In the genomic region with DNA sequence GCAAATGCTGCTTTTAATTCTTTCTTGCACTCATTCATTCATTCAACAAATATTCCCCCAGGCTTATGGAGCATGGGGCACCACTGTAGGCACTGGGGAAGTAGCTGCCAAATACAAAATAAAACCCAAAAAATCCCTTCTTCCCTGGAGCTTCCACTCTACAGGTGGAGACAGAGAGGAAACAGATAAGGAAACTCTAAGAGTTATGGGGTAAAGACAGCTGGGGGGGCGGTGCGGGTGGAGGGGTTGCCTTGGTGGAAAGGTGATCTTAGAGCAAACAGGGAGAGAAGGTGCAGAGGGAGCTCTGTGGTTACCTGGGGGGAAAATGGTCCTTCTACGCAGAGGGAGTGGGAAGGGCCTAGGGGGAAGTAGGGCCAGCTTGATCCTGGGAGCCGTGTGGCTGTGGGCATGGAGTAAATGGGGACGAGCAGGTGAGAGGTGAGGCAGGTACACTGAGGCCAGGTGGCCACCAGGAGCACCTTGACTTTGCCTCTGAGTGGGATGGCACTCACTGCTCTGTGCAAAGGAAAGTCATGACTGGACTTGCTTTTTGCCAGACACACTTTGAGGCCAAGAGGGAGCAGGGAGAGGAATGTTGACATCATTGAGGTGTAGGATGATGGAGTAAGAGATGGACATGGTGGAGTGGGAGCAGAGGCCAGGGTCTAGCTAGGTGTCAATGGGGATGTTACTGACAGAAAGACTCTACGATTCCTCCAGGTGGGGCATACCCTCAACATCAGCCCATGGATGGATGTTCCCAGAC, we compare ENCODE assay signal across 13 cellular contexts.
DNase-seq lines count a peak whose midpoint lies in the region; ATAC-seq and TF ChIP-seq lines count a peak whose summit lies in the region.
"Had no signal": no experiment of that assay in that cellular context is flagged by ENCODE, and none has a peak within 500 bp of the region (broad histone marks: within the 10 kb centered on the region; RNA-seq: fewer than 3 reads in every experiment).

No MANE protein-coding gene starts in this region.

- H3K4me3 Mint-ChIP-seq in natural killer cell treated with Interleukin-12 subunit alpha and Interleukin-12 subunit beta and Interleukin-15 and Interleukin-18, amount 100 ng/mL, for 72 hours: no peak overlapping the region
- no peak overlapping the region for H3K4me3 Mint-ChIP-seq in natural killer cell
- H3K4me3 Mint-ChIP-seq: activated CD4-positive, alpha-beta T cell treated with anti-CD3 and anti-CD28 coated beads, Interleukin-2, amount 10 ng/mL, durations not matched to agents 7 days and 5 days had no signal

- peak; percentile 6 for DNase-seq in natural killer cell treated with Interleukin-12 subunit alpha and Interleukin-12 subunit beta and Interleukin-15 and Interleukin-18, amount 100 ng/mL, for 72 hours (ENCODE audit: low spot score)
- DNase-seq in natural killer cell: no peak
- DNase-seq in WERI-Rb-1: no peak
- DNase-seq in lower lobe of right lung: no peak
- DNase-seq in uterus: no peak
- DNase-seq in OCI-M1 (lab: John Stamatoyannopoulos, UW): no peak
- DNase-seq in NCI-H1694 (lab: John Stamatoyannopoulos, UW): no peak
- DNase-seq in kidney tubule cell (ENCODE audit: low spot score): no peak
- DNase-seq: activated CD4-positive, alpha-beta T cell treated with anti-CD3 and anti-CD28 coated beads, Interleukin-2, amount 10 ng/mL, durations not matched to agents 7 days and 5 days; activated T-cell treated with anti-CD3 and anti-CD28 coated beads, Interleukin-2, amount 50 U/mL, for 72 hours; T-helper 9 cell had no signal

- H3K4me1 ChIP-seq in lower lobe of right lung: peaks cover 33% of the 10 kb centered on the region
- peaks cover 0 to 6% of the 10 kb centered on the region in 2 donors for H3K4me1 ChIP-seq in uterus

- peak in 1 of 2 donors; percentile 8 for ATAC-seq in natural killer cell treated with Interleukin-12 subunit alpha and Interleukin-12 subunit beta and Interleukin-15 and Interleukin-18, amount 100 ng/mL, for 72 hours
- no peak for ATAC-seq in natural killer cell
- ATAC-seq in lower lobe of right lung: no peak
- ATAC-seq: activated T-cell treated with anti-CD3 and anti-CD28 coated beads, Interleukin-2, amount 50 U/mL, for 72 hours had no signal

- H3K4me3 ChIP-seq in WERI-Rb-1 (ENCODE audit: low read depth, low read length) (peak overlapping the region; percentile 31), lower lobe of right lung (no peak overlapping the region), uterus (no peak overlapping the region)
- H3K4me3 ChIP-seq: thoracic aorta had no signal

- H3K9me3 Mint-ChIP-seq in natural killer cell treated with Interleukin-12 subunit alpha and Interleukin-12 subunit beta and Interleukin-15 and Interleukin-18, amount 100 ng/mL, for 72 hours: no peaks in the 10 kb centered on the region
- no peaks in the 10 kb centered on the region for H3K9me3 Mint-ChIP-seq in natural killer cell

- TF ChIP-seq CTCF in natural killer cell (IDR thresholded peaks at IDR 0.05): no peak
- no peak for TF ChIP-seq CTCF in WERI-Rb-1 (IDR thresholded peaks at IDR 0.05; ENCODE audit: low read depth, low read length)
- TF ChIP-seq CTCF in lower lobe of right lung (IDR thresholded peaks at IDR 0.05): no peak
- TF ChIP-seq CTCF in uterus (IDR thresholded peaks at IDR 0.05): no peak

- H3K36me3 ChIP-seq in WERI-Rb-1 (no peaks in the 10 kb centered on the region), lower lobe of right lung (no peaks in the 10 kb centered on the region), uterus (no peaks in the 10 kb centered on the region)
- H3K36me3 ChIP-seq: neutrophil, thoracic aorta had no signal

- peaks cover 0 to 5% of the 10 kb centered on the region in 2 donors for H3K4me1 Mint-ChIP-seq in natural killer cell treated with Interleukin-12 subunit alpha and Interleukin-12 subunit beta and Interleukin-15 and Interleukin-18, amount 100 ng/mL, for 72 hours (ENCODE audit: low read depth in 2 of 2)
- no peaks in the 10 kb centered on the region for H3K4me1 Mint-ChIP-seq in natural killer cell

- peaks cover 21 to 23% of the 10 kb centered on the region in 2 donors for H3K27me3 Mint-ChIP-seq in natural killer cell treated with Interleukin-12 subunit alpha and Interleukin-12 subunit beta and Interleukin-15 and Interleukin-18, amount 100 ng/mL, for 72 hours
- peaks cover 0 to 16% of the 10 kb centered on the region in 2 donors for H3K27me3 Mint-ChIP-seq in natural killer cell (ENCODE audit: low read depth in 2 of 2)

- H3K27me3 ChIP-seq in WERI-Rb-1 (ENCODE audit: insufficient read depth, low read depth, severe bottlenecking) (no peaks in the 10 kb centered on the region), lower lobe of right lung (ENCODE audit: low read depth) (no peaks in the 10 kb centered on the region), uterus (no peaks in the 10 kb centered on the region)
- H3K27me3 ChIP-seq: neutrophil had no signal

- peaks cover 7% of the 10 kb centered on the region for H3K9me3 ChIP-seq in WERI-Rb-1 (ENCODE audit: severe bottlenecking)
- H3K9me3 ChIP-seq in lower lobe of right lung: no peaks in the 10 kb centered on the region
- no peaks in the 10 kb centered on the region for H3K9me3 ChIP-seq in uterus
- H3K9me3 ChIP-seq: neutrophil, thoracic aorta had no signal

- TF ChIP-seq POLR2A in uterus (IDR thresholded peaks at IDR 0.05): no peak

- no peak overlapping the region for H3K27ac Mint-ChIP-seq in natural killer cell treated with Interleukin-12 subunit alpha and Interleukin-12 subunit beta and Interleukin-15 and Interleukin-18, amount 100 ng/mL, for 72 hours
- H3K27ac Mint-ChIP-seq in natural killer cell: no peak overlapping the region
- H3K27ac Mint-ChIP-seq: activated CD4-positive, alpha-beta T cell treated with anti-CD3 and anti-CD28 coated beads, Interleukin-2, amount 10 ng/mL, durations not matched to agents 7 days and 5 days; activated T-cell treated with anti-CD3 and anti-CD28 coated beads, Interleukin-2, amount 50 U/mL, for 72 hours had no signal

- peak overlapping the region; percentile 83 for H3K27ac ChIP-seq in WERI-Rb-1
- peak overlapping the region; percentile 51 for H3K27ac ChIP-seq in lower lobe of right lung
- H3K27ac ChIP-seq in uterus: peak overlapping the region; percentile 60 to 88
- H3K27ac ChIP-seq: neutrophil, thoracic aorta had no signal

- intact Hi-C loops in natural killer cell (cut with micrococcal nuclease) (no loop called here), lower lobe of right lung (cut with DNase I) (no loop called here), uterus (cut with DNase I; ENCODE audit: low total_unique reads) (no loop called here)

- no peaks in the 10 kb centered on the region for H3K36me3 Mint-ChIP-seq in natural killer cell treated with Interleukin-12 subunit alpha and Interleukin-12 subunit beta and Interleukin-15 and Interleukin-18, amount 100 ng/mL, for 72 hours
- no peaks in the 10 kb centered on the region for H3K36me3 Mint-ChIP-seq in natural killer cell
